In genomic region chr17:38752119-38752929, GRCh38 we compare ENCODE assay signal across 8 cellular contexts. TPM values are rescaled to one million over a fixed set of nuclear protein-coding genes. Genes with fewer than 3 reads are reported as not detected.
DNase-seq lines count a peak whose midpoint lies in the region; ATAC-seq and TF ChIP-seq lines count a peak whose summit lies in the region.

PSMB3 (plus strand) TSS chr17:38752741; CDS start chr17:38752827, 86 bp downstream.

- no peak within 1 kb of the TSS for H2BK5ac ChIP-seq in H9 (ENCODE audit: insufficient read length, low read length)

- peak within 1 kb of the TSS; percentile 74 for H3K14ac ChIP-seq in H9 (ENCODE audit: insufficient read depth, low read length)

- no peak within 1 kb of the TSS for H2BK120ac ChIP-seq in H9 (ENCODE audit: low read depth, low read length, poor library complexity, severe bottlenecking)

- H3K27ac ChIP-seq in H9 (ENCODE audit: insufficient read length, low read depth, low read length): no peak within 1 kb of the TSS

- H3T11ph ChIP-seq in H9 (ENCODE audit: low read length): no peak within 1 kb of the TSS

- no peak within 1 kb of the TSS for H2AFZ ChIP-seq in H9 (ENCODE audit: low read length)

- WGBS in H9 (ENCODE audit: extremely low coverage, insufficient read length, low lambda C conversion rate): no CpG with 5 or more reads among the region's 46 CpGs

- 0 out of 2 replicates have a peak, but pooled peaks cover 2% of the 10 kb centered on the region for H3K79me2 ChIP-seq in H9 (ENCODE audit: insufficient read depth, low read length)

- peak within 1 kb of the TSS; percentile 68 for H3K18ac ChIP-seq in H9 (ENCODE audit: insufficient read length, low read depth, low read length)

- H3K9me3 Mint-ChIP-seq in H9: peaks cover 0 to 3% of the 10 kb centered on the region in 2 experiments; a peak in 2 of 5 replicates
- H3K9me3 Mint-ChIP-seq in natural killer cell treated with Interleukin-12 subunit alpha and Interleukin-12 subunit beta and Interleukin-15 and Interleukin-18, amount 100 ng/mL, for 72 hours: no peaks in the 10 kb centered on the region

- H4K5ac ChIP-seq in H9 (ENCODE audit: insufficient read length, low read depth, low read length): no peak within 1 kb of the TSS

- H3K4ac ChIP-seq in H9 (ENCODE audit: low read depth, low read length): no peak within 1 kb of the TSS

- peak within 1 kb of the TSS; percentile 99 for H3K4me3 ChIP-seq in fibroblast of pulmonary artery (replicated peaks; ENCODE audit: low read depth, low read length)

- peak; percentile 94 to 95 for ATAC-seq in natural killer cell treated with Interleukin-12 subunit alpha and Interleukin-12 subunit beta and Interleukin-15 and Interleukin-18, amount 100 ng/mL, for 72 hours

- peaks cover 11% of the 10 kb centered on the region for H3K27me3 Mint-ChIP-seq in H9 (ENCODE audit: low read depth)
- H3K27me3 Mint-ChIP-seq in natural killer cell treated with Interleukin-12 subunit alpha and Interleukin-12 subunit beta and Interleukin-15 and Interleukin-18, amount 100 ng/mL, for 72 hours: peaks cover 12 to 16% of the 10 kb centered on the region in 2 donors

- peaks cover 17 to 28% (median 25%) of the 10 kb centered on the region in 3 experiments for H3K36me3 Mint-ChIP-seq in H9 (ENCODE audit: insufficient read depth in 1 of 3, low read depth in 3 of 3)
- H3K36me3 Mint-ChIP-seq in natural killer cell treated with Interleukin-12 subunit alpha and Interleukin-12 subunit beta and Interleukin-15 and Interleukin-18, amount 100 ng/mL, for 72 hours: peaks cover 16% of the 10 kb centered on the region

- DNase-seq in ELR (ENCODE audit: low read depth) (peak; percentile 100), H9 (peak; percentile 100), M059J (ENCODE audit: low read depth) (peak; percentile 99), fibroblast of pulmonary artery (ENCODE audit: low read depth) (peak; percentile 100)
- peak; percentile 95 for DNase-seq in activated T-helper 9 cell treated with anti-CD3 and anti-CD28 coated beads, Interleukin-2, amount 50 U/mL, for 16 hours (ENCODE audit: low read depth)
- DNase-seq in natural killer cell treated with Interleukin-12 subunit alpha and Interleukin-12 subunit beta and Interleukin-15 and Interleukin-18, amount 100 ng/mL, for 72 hours (ENCODE audit: low spot score): peak; percentile 97
- peak; percentile 98 for DNase-seq in stimulated activated naive CD4-positive, alpha-beta T cell treated with Interleukin-2 at 50 U/mL for 16 hours (lab: John Stamatoyannopoulos, UW)

- no peaks in the 10 kb centered on the region for H4K20me1 ChIP-seq in H9 (ENCODE audit: control insufficient read depth, insufficient read depth, insufficient read length)

- H3K4me3 Mint-ChIP-seq in H9: peak within 1 kb of the TSS; percentile 97
- H3K4me3 Mint-ChIP-seq in natural killer cell treated with Interleukin-12 subunit alpha and Interleukin-12 subunit beta and Interleukin-15 and Interleukin-18, amount 100 ng/mL, for 72 hours: peak within 1 kb of the TSS; percentile 92

- H3K56ac ChIP-seq in H9 (ENCODE audit: insufficient read length, low read depth, low read length): no peak within 1 kb of the TSS

- peak within 1 kb of the TSS; percentile 88 to 98 (median 98) for H3K27ac Mint-ChIP-seq in H9
- peak within 1 kb of the TSS; percentile 89 to 95 for H3K27ac Mint-ChIP-seq in natural killer cell treated with Interleukin-12 subunit alpha and Interleukin-12 subunit beta and Interleukin-15 and Interleukin-18, amount 100 ng/mL, for 72 hours

- no peak within 1 kb of the TSS for H2BK12ac ChIP-seq in H9 (ENCODE audit: insufficient read length, low read depth, low read length)

- H3K4me1 Mint-ChIP-seq in H9: peaks cover 20% of the 10 kb centered on the region in 2 experiments
- peaks cover 30 to 44% of the 10 kb centered on the region in 2 donors for H3K4me1 Mint-ChIP-seq in natural killer cell treated with Interleukin-12 subunit alpha and Interleukin-12 subunit beta and Interleukin-15 and Interleukin-18, amount 100 ng/mL, for 72 hours (ENCODE audit: low read depth in 2 of 2)

- H3K27me3 ChIP-seq in H9 (ENCODE audit: insufficient read depth, low read length): no peaks in the 10 kb centered on the region

- peaks cover 29% of the 10 kb centered on the region for H3K23me2 ChIP-seq in H9 (ENCODE audit: insufficient read length, low read depth, low read length, poor library complexity, severe bottlenecking)

- TF ChIP-seq CTCF in H9 (conservative IDR thresholded peaks at IDR 0.05): no peak
- no peak for TF ChIP-seq CTCF in fibroblast of pulmonary artery (IDR thresholded peaks at IDR 0.05; ENCODE audit: low read length, missing control alignments)

- no peak within 1 kb of the TSS for H4K8ac ChIP-seq in H9 (replicated peaks; ENCODE audit: insufficient read length, low read depth, low read length)

- TF ChIP-seq POLR2A in Raji (IDR thresholded peaks at IDR 0.05; ENCODE audit: insufficient read depth, low read depth, low read length): peak; percentile 95

- H2BK20ac ChIP-seq in H9 (ENCODE audit: low read depth, low read length, poor library complexity, severe bottlenecking): no peak within 1 kb of the TSS

- no peaks in the 10 kb centered on the region for H3K79me1 ChIP-seq in H9 (ENCODE audit: insufficient read depth, low read depth, low read length, poor library complexity, severe bottlenecking)

- peak within 1 kb of the TSS; percentile 83 for H3K9ac ChIP-seq in H9 (ENCODE audit: extremely low read depth, insufficient read length, low read length)

- H3K4me2 ChIP-seq in H9 (ENCODE audit: insufficient read depth, insufficient read length, low read length): peak within 1 kb of the TSS; percentile 98

- H3K9me3 ChIP-seq in H9 (ENCODE audit: control insufficient read depth, low read depth, low read length): no peaks in the 10 kb centered on the region

- no peak within 1 kb of the TSS for H3K23ac ChIP-seq in H9 (ENCODE audit: insufficient read length, low read depth, low read length)

- H4K91ac ChIP-seq in H9 (ENCODE audit: insufficient read length, low read depth, low read length): no peak within 1 kb of the TSS

- H3K4me1 ChIP-seq in H9 (ENCODE audit: insufficient read depth, low read length): no peaks in the 10 kb centered on the region

- no peak within 1 kb of the TSS for H2AK5ac ChIP-seq in H9 (ENCODE audit: insufficient read length, low read length)

- H2BK15ac ChIP-seq in H9 (ENCODE audit: low read depth, low read length): no peak within 1 kb of the TSS

RNA-seq across cellular contexts. Expression of gene PSMB3, which starts in this region (rescaled TPM):
- 242 and 252 TPM in 2 replicates for total RNA-seq in H9 (2021)
- total RNA-seq in M059J (2014; rRNA removed; shearing (Covaris generic)): 410 and 440 TPM in 2 replicates
- 100 to 1,000 TPM; 288 to 306 TPM for total RNA-seq in natural killer cell treated with Interleukin-12 subunit alpha and Interleukin-12 subunit beta and Interleukin-15 and Interleukin-18, amount 100 ng/mL, for 72 hours
